8 cellular contexts compared by ENCODE assay signal in genomic region chr19:58229255-58229639, GRCh38. TPM values are rescaled to one million over a fixed set of nuclear protein-coding genes. Genes with fewer than 3 reads are reported as not detected.
A peak's percentile ranks its signal among the peaks of the same experiment; 100 is the strongest.
DNase-seq lines count a peak whose midpoint lies in the region; ATAC-seq and TF ChIP-seq lines count a peak whose summit lies in the region.

No MANE protein-coding gene starts in this region.

- peaks cover 38% of the 10 kb centered on the region for H3K36me3 Mint-ChIP-seq in IgD-negative memory B cell
- peaks cover 58% of the 10 kb centered on the region for H3K36me3 Mint-ChIP-seq in activated naive CD4-positive, alpha-beta T cell treated with anti-CD3 and anti-CD28 coated beads, Interleukin-2, amount 10 ng/mL, durations not matched to agents 7 days and 5 days

- peak overlapping the region; percentile 73 to 95 (median 88) for H3K27ac ChIP-seq in heart left ventricle
- peak overlapping the region; percentile 67 to 72 for H3K27ac ChIP-seq in prostate gland

- peak overlapping the region; percentile 75 to 97 (median 86) for H3K4me3 ChIP-seq in heart left ventricle
- H3K4me3 ChIP-seq in prostate gland = peak overlapping the region; percentile 58 to 66

- CTCF ChIA-PET in activated naive CD4-positive, alpha-beta T cell treated with anti-CD3 and anti-CD28 coated beads, Interleukin-2, amount 10 ng/mL, durations not matched to agents 7 days and 5 days (lab: Charles Lee) = interaction anchor here (0.8 to 2.4 kb wide), 3 partner anchors 10 to 200 kb away, joined by 4 to 8 read pairs (median 5); no protein-coding TSS in a partner anchor

- WGBS in heart left ventricle, 4 donors = 6 to 12% (median 8%) methylated on average over 8 to 13 of the region's 13 CpGs
- WGBS in prostate gland = 14% methylated on average over 8 of the region's 13 CpGs

- H3K9me3 ChIP-seq in heart left ventricle (peaks cover 0 to 70% (median 20%) of the 10 kb centered on the region in 12 donors), prostate gland (no peaks in the 10 kb centered on the region)

- ATAC-seq in heart left ventricle = peak; percentile 21 to 55 (median 38)
- ATAC-seq in HG02973 (IDR thresholded peaks at IDR 0.05; ENCODE audit: unreplicated experiment) = no peak

- H3K36me3 ChIP-seq in heart left ventricle (peaks cover 0 to 48% (median 40%) of the 10 kb centered on the region in 9 donors), prostate gland (peaks cover 3 to 22% of the 10 kb centered on the region in 2 donors)

- DNase-seq in D341Med (ENCODE audit: low spot score) = peak; percentile 79
- DNase-seq in activated naive CD4-positive, alpha-beta T cell treated with anti-CD3 and anti-CD28 coated beads, Interleukin-2, amount 10 ng/mL, durations not matched to agents 7 days and 5 days = peak; percentile 50
- DNase-seq in heart left ventricle = peak in 1 of 5 donors; percentile 41
- no peak for DNase-seq in prostate gland (ENCODE audit: low spot score)
- DNase-seq in NCI-H187 treated with DMSO at 0.1 percent for 48 hours (lab: John Stamatoyannopoulos, UW) = no peak
- no peak for DNase-seq in SW480 (ENCODE audit: low spot score)

- H3K27me3 Mint-ChIP-seq in IgD-negative memory B cell = no peaks in the 10 kb centered on the region
- H3K27me3 Mint-ChIP-seq in activated naive CD4-positive, alpha-beta T cell treated with anti-CD3 and anti-CD28 coated beads, Interleukin-2, amount 10 ng/mL, durations not matched to agents 7 days and 5 days = no peaks in the 10 kb centered on the region

- intact Hi-C loops in heart left ventricle (cut with DNase I) = loop anchor here in 6 of 10 donors (2.0 to 5.0 kb wide), 3 partner anchors 50 to 78 kb away; partner anchors contain the start of genes ERVK3-1 (in 4 of the 6) and ZNF8 (in 2 of the 6)
- intact Hi-C loops in prostate gland (cut with DNase I) = no loop called here

- peak overlapping the region; percentile 65 to 97 (median 94) for H3K4me3 Mint-ChIP-seq in IgD-negative memory B cell
- peak overlapping the region; percentile 92 for H3K4me3 Mint-ChIP-seq in activated naive CD4-positive, alpha-beta T cell treated with anti-CD3 and anti-CD28 coated beads, Interleukin-2, amount 10 ng/mL, durations not matched to agents 7 days and 5 days

- no peak for TF ChIP-seq POLR2A in heart left ventricle (IDR thresholded peaks at IDR 0.05)
- TF ChIP-seq POLR2A in prostate gland (IDR thresholded peaks at IDR 0.05) = no peak

- TF ChIP-seq CTCF in heart left ventricle (IDR thresholded peaks at IDR 0.05) (peak in 2 of 12 donors; percentile 24 to 39), prostate gland (IDR thresholded peaks at IDR 0.05) (no peak)

- peaks cover 13 to 33% (median 18%) of the 10 kb centered on the region in 3 donors for H3K9me3 Mint-ChIP-seq in IgD-negative memory B cell
- peaks cover 44% of the 10 kb centered on the region for H3K9me3 Mint-ChIP-seq in activated naive CD4-positive, alpha-beta T cell treated with anti-CD3 and anti-CD28 coated beads, Interleukin-2, amount 10 ng/mL, durations not matched to agents 7 days and 5 days

- no peaks in the 10 kb centered on the region for H3K27me3 ChIP-seq in heart left ventricle
- H3K27me3 ChIP-seq in prostate gland (replicated peaks; ENCODE audit: insufficient read depth) = no peaks in the 10 kb centered on the region

- H3K27ac Mint-ChIP-seq in IgD-negative memory B cell = peak overlapping the region in 1 of 3 donors; percentile 59
- H3K27ac Mint-ChIP-seq in activated naive CD4-positive, alpha-beta T cell treated with anti-CD3 and anti-CD28 coated beads, Interleukin-2, amount 10 ng/mL, durations not matched to agents 7 days and 5 days = peak overlapping the region; percentile 92

- H3K4me1 ChIP-seq in heart left ventricle (peaks cover 0 to 21% (median 15%) of the 10 kb centered on the region in 12 donors), prostate gland (replicated peaks) (no peaks in the 10 kb centered on the region)

- peaks cover 5 to 25% (median 17%) of the 10 kb centered on the region in 3 donors for H3K4me1 Mint-ChIP-seq in IgD-negative memory B cell
- H3K4me1 Mint-ChIP-seq in activated naive CD4-positive, alpha-beta T cell treated with anti-CD3 and anti-CD28 coated beads, Interleukin-2, amount 10 ng/mL, durations not matched to agents 7 days and 5 days = peaks cover 36% of the 10 kb centered on the region

RNA-seq across cellular contexts. Expression of gene ZNF544, which starts 0.5 kb away (rescaled TPM):
- polyA plus RNA-seq in IgD-negative memory B cell (32.4 TPM), heart left ventricle (10 to 100 TPM; 24.5 to 29.4 TPM)
- total RNA-seq in heart left ventricle (10 to 100 TPM; 20.8 to 38.7 (median 22.1) TPM), prostate gland (10 to 100 TPM; 56.9 to 87.4 TPM)

RNA-seq across cellular contexts. Expression of gene ZNF274, which starts 46.4 kb away (rescaled TPM):
- polyA plus RNA-seq in IgD-negative memory B cell (45.1 TPM), heart left ventricle (10 to 100 TPM in 1 of 2 donors, 1 to 10 TPM in 1; 8.1 to 37.9 TPM)
- total RNA-seq in heart left ventricle (10 to 100 TPM; 16.2 to 29.0 (median 21.8) TPM), prostate gland (10 to 100 TPM; 34.5 to 34.7 TPM)

RNA-seq across cellular contexts. Expression of gene ZNF8, which starts 49.5 kb away (rescaled TPM):
- polyA plus RNA-seq in IgD-negative memory B cell (0.98 TPM), heart left ventricle (1 to 10 TPM; 2.6 to 3.3 TPM)
- total RNA-seq in heart left ventricle (1 to 10 TPM; 4.0 to 7.8 (median 5.5) TPM), prostate gland (1 to 10 TPM; 6.1 to 9.3 TPM)

Comparison
In these comparisons a context has a peak if more than half of its experiments do, and no peak if none do; other contexts are left out.
1. DNase-seq: peak in D341Med (single experiment) and activated naive CD4-positive, alpha-beta T cell treated with anti-CD3 and anti-CD28 coated beads, Interleukin-2, amount 10 ng/mL, durations not matched to agents 7 days and 5 days (single experiment); none in prostate gland (single experiment), NCI-H187 treated with DMSO at 0.1 percent for 48 hours (single experiment) and SW480 (single experiment).